ENCODE assay signal across 1 cellular context in genomic region chr22:31179345-31179744, GRCh38.
TF ChIP-seq lines count a peak whose summit lies in the region.

No MANE protein-coding gene starts in this region.

TF ChIP-seq in IMR-90, 13 proteins besides CTCF, POLR2A, EP300 and RAD21:
- TF ChIP-seq SMC3 (IDR thresholded peaks at IDR 0.05; ENCODE audit: low read depth, low read length) = no peak
- no peak for TF ChIP-seq RCOR1 (IDR thresholded peaks at IDR 0.05; ENCODE audit: insufficient replicate concordance, low read length)
- TF ChIP-seq MAFK (IDR thresholded peaks at IDR 0.05; ENCODE audit: low read depth, low read length) = no peak
- TF ChIP-seq MXI1 (IDR thresholded peaks at IDR 0.05; ENCODE audit: borderline replicate concordance, low read depth, low read length) = no peak
- TF ChIP-seq BHLHE40 (IDR thresholded peaks at IDR 0.05; ENCODE audit: low read depth, low read length) = no peak
- no peak for TF ChIP-seq USF2 (IDR thresholded peaks at IDR 0.05; ENCODE audit: low read depth, low read length)
- TF ChIP-seq CHD1 (IDR thresholded peaks at IDR 0.05; ENCODE audit: low read depth, low read length) = no peak
- no peak for TF ChIP-seq NFE2L2 (IDR thresholded peaks at IDR 0.05; ENCODE audit: low read depth, low read length)
- TF ChIP-seq MAZ (IDR thresholded peaks at IDR 0.05; ENCODE audit: borderline replicate concordance, low read depth, low read length) = no peak
- TF ChIP-seq ELK1 (IDR thresholded peaks at IDR 0.05; ENCODE audit: borderline replicate concordance, low read depth, low read length) = no peak
- TF ChIP-seq RFX5 (IDR thresholded peaks at IDR 0.05; ENCODE audit: low read depth, low read length) = no peak
- no peak for TF ChIP-seq CEBPB (IDR thresholded peaks at IDR 0.05; ENCODE audit: low read depth, low read length)
- TF ChIP-seq FOS (IDR thresholded peaks at IDR 0.05; ENCODE audit: low read depth, low read length) = no peak
